Comparison of ENCODE assay signal across 8 cellular contexts in genomic region chr14:73887116-73887490, GRCh38. TPM values are rescaled to one million over a fixed set of nuclear protein-coding genes. Genes with fewer than 3 reads are reported as not detected.
DNase-seq lines count a peak whose midpoint lies in the region; ATAC-seq and TF ChIP-seq lines count a peak whose summit lies in the region.

No MANE protein-coding gene starts in this region.

- H3K4me1 ChIP-seq in Loucy (ENCODE audit: insufficient read depth, low read length, poor library complexity, severe bottlenecking) (peaks cover 39% of the 10 kb centered on the region), body of pancreas (peaks cover 27% of the 10 kb centered on the region)

- no peaks in the 10 kb centered on the region for H3K9me2 ChIP-seq in Loucy (replicated peaks; ENCODE audit: low read depth, low read length)

- H3K9ac ChIP-seq in Loucy (ENCODE audit: low read depth, low read length, poor library complexity, severe bottlenecking) = peak overlapping the region; percentile 95

- H3K9me3 ChIP-seq in Loucy (ENCODE audit: insufficient read depth, low read depth, low read length) = no peaks in the 10 kb centered on the region
- H3K9me3 ChIP-seq in body of pancreas = no peaks in the 10 kb centered on the region

- no peak for TF ChIP-seq CTCF in GM12865 (IDR thresholded peaks at IDR 0.05; ENCODE audit: insufficient read depth, low read depth, low read length, missing control alignments)
- no peak for TF ChIP-seq CTCF in Loucy (conservative IDR thresholded peaks at IDR 0.05; ENCODE audit: low read length)
- TF ChIP-seq CTCF in body of pancreas (IDR thresholded peaks at IDR 0.05) = no peak

- peak overlapping the region; percentile 99 for H2AFZ ChIP-seq in Loucy (ENCODE audit: low read length)

- H3K27me3 ChIP-seq in Loucy (ENCODE audit: insufficient read depth, low read length, poor library complexity, severe bottlenecking) (no peaks in the 10 kb centered on the region), body of pancreas (no peaks in the 10 kb centered on the region)

- no peaks in the 10 kb centered on the region for H3F3A ChIP-seq in Loucy (ENCODE audit: low read depth)

- peak overlapping the region; percentile 78 for H3K4me2 ChIP-seq in Loucy (ENCODE audit: low read depth, low read length, poor library complexity, severe bottlenecking)

- DNase-seq in GM12865 (ENCODE audit: low read depth) (peak; percentile 27), body of pancreas (no peak), left lobe of liver (ENCODE audit: low spot score) (no peak), NCI-H2227 (lab: John Stamatoyannopoulos, UW; ENCODE audit: unreplicated experiment) (no peak)
- no peak for DNase-seq in stimulated activated CD4-positive, alpha-beta T cell treated with anti-CD3 and anti-CD28 coated beads, Interleukin-4, amount 100 ng/mL, for 1 hour

- peaks cover 4% of the 10 kb centered on the region; the same call in 1 of the 2 replicates for H3K36me3 ChIP-seq in Loucy (ENCODE audit: insufficient read depth, low read length)
- H3K36me3 ChIP-seq in body of pancreas (replicated peaks in 1 of 2; ENCODE audit: insufficient read depth in 1 of 2, low read depth in 2 of 2) = no peaks in the 10 kb centered on the region

- intact Hi-C loops in body of pancreas (cut with DNase I) = no loop called here

- H3K79me2 ChIP-seq in Loucy (ENCODE audit: insufficient read depth, low read length) = peaks cover 69% of the 10 kb centered on the region

- peaks cover 34% of the 10 kb centered on the region for H4K20me1 ChIP-seq in Loucy (ENCODE audit: insufficient read depth, low read length, poor library complexity, severe bottlenecking)

- no peak for TF ChIP-seq POLR2A in body of pancreas (IDR thresholded peaks at IDR 0.05)

- ATAC-seq in GM21825 (IDR thresholded peaks at IDR 0.05; ENCODE audit: unreplicated experiment) (peak; percentile 12), body of pancreas (peak; percentile 7), left lobe of liver (peak; percentile 48)

- H3K27ac ChIP-seq in body of pancreas (peak overlapping the region; percentile 74 to 93 (median 84)), temporal lobe (ENCODE audit: low read depth, low read length) (peak overlapping the region; percentile 91)

- H3K4me3 ChIP-seq in GM12865 (ENCODE audit: low read depth, low read length) = peak overlapping the region; percentile 98
- peak overlapping the region; percentile 98 for H3K4me3 ChIP-seq in Loucy (ENCODE audit: low read length, poor library complexity, severe bottlenecking)
- H3K4me3 ChIP-seq in body of pancreas = peak overlapping the region; percentile 71 to 89

- WGBS in body of pancreas, 2 donors = 2% methylated on average over 7 to 13 of the region's 13 CpGs

RNA-seq across cellular contexts. Expression of gene ZNF410, which starts 0.4 kb away (rescaled TPM):
- 10 to 100 TPM; 18.8 to 25.9 TPM for total RNA-seq in body of pancreas
- 17.1 TPM for total RNA-seq in left lobe of liver
- 47.2 TPM for total RNA-seq in temporal lobe

RNA-seq across cellular contexts. Expression of gene PTGR2, which starts 35.5 kb away (rescaled TPM):
- 1 to 10 TPM in 1 of 2 donors, under 1 TPM in 1; 0.99 to 8.6 TPM for total RNA-seq in body of pancreas
- total RNA-seq in left lobe of liver = 10.9 TPM
- 7.9 TPM for total RNA-seq in temporal lobe
